21 cellular contexts compared by ENCODE assay signal in the genomic region with DNA sequence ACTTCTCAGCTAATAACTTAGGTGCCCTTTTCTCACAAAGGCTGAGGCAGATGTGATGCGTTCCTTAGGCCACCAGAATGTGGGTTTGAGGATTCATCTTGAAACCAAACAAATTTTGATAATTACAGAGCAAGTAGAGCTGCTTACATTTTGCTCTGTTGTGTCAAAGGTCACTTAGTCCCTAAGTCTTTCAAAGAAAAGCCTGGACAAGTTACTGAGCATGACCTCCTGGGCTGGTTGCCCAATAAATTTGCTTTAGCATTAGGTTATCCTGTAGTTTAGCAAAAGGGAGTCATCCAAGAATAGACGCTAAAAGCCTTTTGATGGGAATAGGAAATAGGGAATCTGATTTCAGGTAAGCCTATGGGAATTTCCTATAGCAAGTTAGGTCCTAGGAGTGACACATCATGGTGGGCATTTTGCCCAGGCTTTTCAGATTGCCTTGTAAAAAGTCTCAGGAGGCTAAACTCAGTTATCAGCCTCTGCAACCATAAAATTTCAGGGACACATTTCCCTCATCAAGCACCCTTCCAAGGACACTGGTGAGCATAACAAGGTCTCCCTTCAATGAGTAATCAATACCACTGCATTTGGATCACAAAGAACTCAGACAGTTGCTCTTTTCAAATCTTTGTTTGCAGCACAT.
DNase-seq lines count a peak whose midpoint lies in the region; TF ChIP-seq lines count a peak whose summit lies in the region.
"Had no signal": no experiment of that assay in that cellular context is flagged by ENCODE, and none has a peak within 500 bp of the region (broad histone marks: within the 10 kb centered on the region; RNA-seq: fewer than 3 reads in every experiment).

No MANE protein-coding gene starts in this region.

- POLR2A ChIA-PET in SK-N-SH (lab: Yijun Ruan, JAX): no interaction called here

- no peak overlapping the region for H3K27ac ChIP-seq in testis
- H3K27ac ChIP-seq in SJCRH30: no peak overlapping the region
- no peak overlapping the region for H3K27ac ChIP-seq in SK-N-SH (ENCODE audit: low read depth in 2 of 2, low read length in 1 of 2)
- no peak overlapping the region for H3K27ac ChIP-seq in ascending aorta
- H3K27ac ChIP-seq: BLaER1, hepatocyte, spleen, tibial artery had no signal

- H2AFZ ChIP-seq in SK-N-SH (ENCODE audit: low read depth): no peak overlapping the region
- H2AFZ ChIP-seq: hepatocyte had no signal

- H3F3A ChIP-seq in SK-N-SH (replicated peaks; ENCODE audit: insufficient read depth): peaks cover 2% of the 10 kb centered on the region

- TF ChIP-seq CTCF in epithelial cell of esophagus (IDR thresholded peaks at IDR 0.05; ENCODE audit: insufficient read depth, low read depth, low read length, missing control alignments) (no peak), testis (IDR thresholded peaks at IDR 0.05) (no peak), SK-N-SH (IDR thresholded peaks at IDR 0.05) (no peak), ascending aorta (IDR thresholded peaks at IDR 0.05) (no peak)

- H3K4me2 ChIP-seq in SK-N-SH: no peak overlapping the region
- H3K4me2 ChIP-seq: BLaER1, hepatocyte had no signal

- H3K79me2 ChIP-seq in SK-N-SH (ENCODE audit: insufficient read depth): no peaks in the 10 kb centered on the region
- H3K79me2 ChIP-seq: hepatocyte had no signal

- DNase-seq in HCEC 1CT (peak; percentile 52), RPMI7951 (ENCODE audit: low read depth) (peak; percentile 78), epithelial cell of esophagus (ENCODE audit: low read depth) (peak; percentile 80), testis (peak; percentile 18), SJCRH30 (no peak), SK-N-SH (no peak), ascending aorta (ENCODE audit: low spot score in 2 of 2) (no peak)
- DNase-seq: activated CD4-positive, alpha-beta T cell treated with anti-CD3 and anti-CD28 coated beads, Interleukin-2, amount 10 ng/mL, durations not matched to agents 24 days and 14 days; activated CD8-positive, alpha-beta memory T cell treated with anti-CD3 and anti-CD28 coated beads, Interleukin-2, amount 50 U/mL, for 48 hours; activated naive CD4-positive, alpha-beta T cell treated with anti-CD3 and anti-CD28 coated beads for 36 hours; DMS53; H9; islet precursor cell; naive thymus-derived CD8-positive, alpha-beta T cell; NCI-H1694 treated with DMSO at 0.1 percent for 48 hours; NCI-H446; SIG-M5; spleen; tibial artery had no signal

- WGBS in testis, 2 donors: 65 to 68% methylated on average over 2 of the region's 2 CpGs
- 50% methylated on average over 2 of the region's 2 CpGs for WGBS in SK-N-SH (ENCODE audit: low lambda C conversion rate)

- H3K27me3 ChIP-seq in testis (no peaks in the 10 kb centered on the region), SJCRH30 (no peaks in the 10 kb centered on the region), SK-N-SH (ENCODE audit: insufficient read depth) (no peaks in the 10 kb centered on the region), ascending aorta (no peaks in the 10 kb centered on the region)
- H3K27me3 ChIP-seq: BLaER1, hepatocyte, spleen, tibial artery had no signal

- H3K36me3 ChIP-seq in testis (ENCODE audit: low read depth, missing control alignments) (no peaks in the 10 kb centered on the region), SJCRH30 (no peaks in the 10 kb centered on the region), SK-N-SH (replicated peaks in 1 of 2; ENCODE audit: control insufficient read depth in 1 of 2, insufficient read depth in 2 of 2, low read length in 1 of 2) (no peaks in the 10 kb centered on the region), ascending aorta (no peaks in the 10 kb centered on the region)
- H3K36me3 ChIP-seq: BLaER1, spleen, tibial artery had no signal

- no peak for TF ChIP-seq POLR2A in testis (IDR thresholded peaks at IDR 0.05)

- H3K9me3 ChIP-seq in testis (no peaks in the 10 kb centered on the region), SJCRH30 (replicated peaks) (no peaks in the 10 kb centered on the region), SK-N-SH (no peaks in the 10 kb centered on the region), ascending aorta (no peaks in the 10 kb centered on the region)
- H3K9me3 ChIP-seq: BLaER1, tibial artery had no signal

- peaks cover 20% of the 10 kb centered on the region for H3K4me1 ChIP-seq in testis
- no peaks in the 10 kb centered on the region for H3K4me1 ChIP-seq in SJCRH30
- H3K4me1 ChIP-seq in SK-N-SH (ENCODE audit: control insufficient read depth in 1 of 2, insufficient read depth in 2 of 2, low read depth in 1 of 2, low read length in 1 of 2): no peaks in the 10 kb centered on the region
- H3K4me1 ChIP-seq in ascending aorta: peaks cover 0 to 11% of the 10 kb centered on the region in 2 donors

- H4K20me1 ChIP-seq in SK-N-SH (ENCODE audit: insufficient read depth): no peaks in the 10 kb centered on the region
- H4K20me1 ChIP-seq: BLaER1 had no signal

- no peak for TF ChIP-seq RAD21 in SK-N-SH (IDR thresholded peaks at IDR 0.05; ENCODE audit: low read length)

- intact Hi-C loops in testis (cut with DNase I; ENCODE audit: low total_unique reads): no loop called here
- intact Hi-C loops in ascending aorta (cut with DNase I): no loop called here

- no peaks in the 10 kb centered on the region for H3K9me2 ChIP-seq in SK-N-SH

- CTCF ChIA-PET in SK-N-SH (lab: Yijun Ruan, JAX): interaction anchor here (0.8 kb wide), 1 partner anchor 170 kb away, joined by 3 read pairs; no protein-coding TSS in a partner anchor

- H3K9ac ChIP-seq in SK-N-SH: no peak overlapping the region
- H3K9ac ChIP-seq: BLaER1 had no signal

- TF ChIP-seq EP300 in SK-N-SH (IDR thresholded peaks at IDR 0.05; ENCODE audit: borderline replicate concordance in 1 of 2, low read depth in 1 of 2, low read length in 1 of 2): no peak

- H3K4me3 ChIP-seq in epithelial cell of esophagus (ENCODE audit: low read length): no peak overlapping the region
- H3K4me3 ChIP-seq in testis: no peak overlapping the region
- H3K4me3 ChIP-seq in SJCRH30: no peak overlapping the region
- no peak overlapping the region for H3K4me3 ChIP-seq in SK-N-SH (ENCODE audit: low read depth in 2 of 2, low read length in 1 of 2)
- no peak overlapping the region for H3K4me3 ChIP-seq in ascending aorta
- H3K4me3 ChIP-seq: BLaER1, hepatocyte, spleen, tibial artery had no signal

TF ChIP-seq in SK-N-SH, 30 proteins besides CTCF, POLR2A, EP300 and RAD21:
- TF ChIP-seq RFX5 (IDR thresholded peaks at IDR 0.05; ENCODE audit: low read length) (no peak), FOSL2 (IDR thresholded peaks at IDR 0.05; ENCODE audit: borderline replicate concordance, low read depth) (no peak)
TF ChIP-seq in SK-N-SH: peak in this region for 0.

Comparison
In these comparisons a context has a peak if more than half of its experiments do, and no peak if none do; other contexts are left out.
1. DNase-seq: peak in HCEC 1CT (single experiment), RPMI7951 (single experiment), epithelial cell of esophagus (single experiment) and testis (single experiment); none in SJCRH30 (0 of 2), SK-N-SH (single experiment) and ascending aorta (0 of 2).